ENCODE assay signal across 1 cellular context in genomic region chr2:11077411-11077810, GRCh38.
TF ChIP-seq lines count a peak whose summit lies in the region.

No MANE protein-coding gene starts in this region.

TF ChIP-seq in IMR-90, 13 proteins besides CTCF, POLR2A, EP300 and RAD21:
- TF ChIP-seq RCOR1 (IDR thresholded peaks at IDR 0.05; ENCODE audit: insufficient replicate concordance, low read length) (no peak), FOS (IDR thresholded peaks at IDR 0.05; ENCODE audit: low read depth, low read length) (no peak), USF2 (IDR thresholded peaks at IDR 0.05; ENCODE audit: low read depth, low read length) (no peak), SMC3 (IDR thresholded peaks at IDR 0.05; ENCODE audit: low read depth, low read length) (no peak), CHD1 (IDR thresholded peaks at IDR 0.05; ENCODE audit: low read depth, low read length) (no peak), MAZ (IDR thresholded peaks at IDR 0.05; ENCODE audit: borderline replicate concordance, low read depth, low read length) (no peak), MXI1 (IDR thresholded peaks at IDR 0.05; ENCODE audit: borderline replicate concordance, low read depth, low read length) (no peak), ELK1 (IDR thresholded peaks at IDR 0.05; ENCODE audit: borderline replicate concordance, low read depth, low read length) (no peak)
